13 cellular contexts compared by ENCODE assay signal in the genomic region with DNA sequence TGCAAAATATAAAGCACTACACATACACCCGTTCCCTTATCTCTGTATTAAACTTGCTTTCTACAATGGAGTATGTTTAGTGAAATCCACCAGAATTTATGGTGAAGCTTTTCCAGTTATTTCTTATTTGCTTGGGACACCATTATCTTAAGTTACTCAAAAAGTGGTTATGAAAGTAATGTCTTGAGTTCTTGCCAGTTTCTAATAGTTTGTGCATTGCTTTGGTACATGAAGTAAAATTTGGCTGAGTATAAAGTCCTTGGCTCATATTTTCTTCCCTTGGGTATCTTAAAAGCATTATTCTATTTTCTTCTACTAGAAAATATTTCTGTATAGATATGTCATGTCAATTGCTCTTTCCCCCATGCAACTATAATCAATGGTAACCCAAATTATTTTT.
A peak's percentile ranks its signal among the peaks of the same experiment; 100 is the strongest.
DNase-seq lines count a peak whose midpoint lies in the region; ATAC-seq and TF ChIP-seq lines count a peak whose summit lies in the region.
"Had no signal": no experiment of that assay in that cellular context is flagged by ENCODE, and none has a peak within 500 bp of the region (broad histone marks: within the 10 kb centered on the region; RNA-seq: fewer than 3 reads in every experiment).

No MANE protein-coding gene starts in this region.

- no peak for TF ChIP-seq EP300 in gastroesophageal sphincter (IDR thresholded peaks at IDR 0.05)

- TF ChIP-seq POLR2A in gastroesophageal sphincter (IDR thresholded peaks at IDR 0.05), result no peak

- H3K4me3 ChIP-seq in adipocyte (ENCODE audit: low read length) (no peak overlapping the region), gastroesophageal sphincter (no peak overlapping the region)
- H3K4me3 ChIP-seq: GM23248 had no signal

- 38 to 60% methylated on average over 1 of the region's 1 CpG for WGBS in gastroesophageal sphincter (ENCODE audit: low coverage in 1 of 2), 2 donors

- H3K36me3 ChIP-seq in adipocyte (ENCODE audit: control insufficient read depth, insufficient read depth, low read length, severe bottlenecking), result no peaks in the 10 kb centered on the region
- H3K36me3 ChIP-seq in gastroesophageal sphincter, result no peaks in the 10 kb centered on the region

- H3K9me3 ChIP-seq in adipocyte (ENCODE audit: control insufficient read depth, low read length) (peaks cover 23% of the 10 kb centered on the region), gastroesophageal sphincter (peaks cover 0 to 23% (median 0%) of the 10 kb centered on the region in 3 donors)

- no peak for TF ChIP-seq CTCF in gastroesophageal sphincter (IDR thresholded peaks at IDR 0.05)

- intact Hi-C loops in Right ventricle myocardium superior (cut with DNase I), result no loop called here

- H3K27ac ChIP-seq in gastroesophageal sphincter, result no peak overlapping the region
- H3K27ac ChIP-seq: GM23248 had no signal

- H3K27me3 ChIP-seq in adipocyte (replicated peaks; ENCODE audit: control insufficient read depth, insufficient read depth, low read length) (no peaks in the 10 kb centered on the region), gastroesophageal sphincter (no peaks in the 10 kb centered on the region)

- H3K9ac ChIP-seq in adipocyte (ENCODE audit: low read length), result no peak overlapping the region
- H3K9ac ChIP-seq: GM23248 had no signal

- H3K4me1 ChIP-seq in adipocyte (ENCODE audit: control insufficient read depth, insufficient read depth, low read length), result peaks cover 32% of the 10 kb centered on the region
- H3K4me1 ChIP-seq in gastroesophageal sphincter, result no peaks in the 10 kb centered on the region

- no peak for ATAC-seq in GM21529 (IDR thresholded peaks at IDR 0.05; ENCODE audit: unreplicated experiment)
- ATAC-seq in gastroesophageal sphincter, result no peak
- ATAC-seq in Right ventricle myocardium superior (ENCODE audit: poor library complexity), result no peak

- DNase-seq in adipocyte (ENCODE audit: low read depth) (peak; percentile 37), fibroblast of gingiva (ENCODE audit: low read depth) (peak; percentile 80), iris pigment epithelial cell (ENCODE audit: low read depth) (peak; percentile 28), Right ventricle myocardium superior (no peak)
- DNase-seq in stimulated activated CD4-positive, alpha-beta T cell treated with anti-CD3 and anti-CD28 coated beads, Interleukin-2, amount 100 ng/mL, for 24 hours, result no peak
- DNase-seq: C1 segment of cervical spinal cord; Calu3; CD4-positive, alpha-beta T cell; DMS 273 treated with DMSO at 0.1 percent for 48 hours; GM23248; H7 had no signal

Comparison
In these comparisons a context has a peak if more than half of its experiments do, and no peak if none do; other contexts are left out.
1. DNase-seq: peak in adipocyte (single experiment), fibroblast of gingiva (single experiment) and iris pigment epithelial cell (single experiment); none in stimulated activated CD4-positive, alpha-beta T cell treated with anti-CD3 and anti-CD28 coated beads, Interleukin-2, amount 100 ng/mL, for 24 hours (0 of 2) and Right ventricle myocardium superior (single experiment).